ENCODE assay signal across 1 cellular context in genomic region chr6:157925771-157926170, GRCh38.
TF ChIP-seq lines count a peak whose summit lies in the region.

No MANE protein-coding gene starts in this region.

TF ChIP-seq in GM23338, 12 proteins besides CTCF, POLR2A, EP300 and RAD21 (continued from another document):
- TF ChIP-seq EZH2phosphoT487 (IDR thresholded peaks at IDR 0.05; ENCODE audit: unreplicated experiment): no peak
- TF ChIP-seq ETS1 (IDR thresholded peaks at IDR 0.05): no peak
- TF ChIP-seq NANOG (IDR thresholded peaks at IDR 0.05; ENCODE audit: borderline replicate concordance): no peak
- no peak for TF ChIP-seq CREB1 (CRISPR knock-in tag; IDR thresholded peaks at IDR 0.05; ENCODE audit: low read depth)
- no peak for TF ChIP-seq JUNB (IDR thresholded peaks at IDR 0.05; ENCODE audit: unreplicated experiment)
- no peak for TF ChIP-seq POLR2AphosphoS5 (IDR thresholded peaks at IDR 0.05; ENCODE audit: low read depth)
- TF ChIP-seq ZNF462 (CRISPR knock-in tag; IDR thresholded peaks at IDR 0.05): no peak
- TF ChIP-seq EZH2 (IDR thresholded peaks at IDR 0.05; ENCODE audit: low read depth, unreplicated experiment): no peak
- no peak for TF ChIP-seq ZNF114 (CRISPR knock-in tag; IDR thresholded peaks at IDR 0.05)
- no peak for TF ChIP-seq STAT1 (IDR thresholded peaks at IDR 0.05; ENCODE audit: unreplicated experiment)
